In genomic region chr7:99142727-99143521, GRCh38 we compare ENCODE assay signal across 8 cellular contexts. TPM values are rescaled to one million over a fixed set of nuclear protein-coding genes. Genes with fewer than 3 reads are reported as not detected.
DNase-seq lines count a peak whose midpoint lies in the region; ATAC-seq and TF ChIP-seq lines count a peak whose summit lies in the region.

No MANE protein-coding gene starts in this region.

- peaks cover 35 to 57% (median 56%) of the 10 kb centered on the region in 4 donors for H3K4me1 ChIP-seq in esophagus muscularis mucosa
- peaks cover 12 to 16% of the 10 kb centered on the region in 2 donors for H3K4me1 ChIP-seq in mucosa of rectum (ENCODE audit: control insufficient read depth in 2 of 2, insufficient read depth in 2 of 2, low read length in 2 of 2)

- peak overlapping the region; percentile 80 to 99 (median 94) for H3K4me3 ChIP-seq in esophagus muscularis mucosa
- H3K4me3 ChIP-seq in mucosa of rectum (ENCODE audit: low read length in 2 of 2), result peak overlapping the region; percentile 69 to 95

- DNase-seq in G401 (ENCODE audit: low spot score) (peak; percentile 85), HuH-7 (ENCODE audit: low spot score) (peak; percentile 80), OCI-M1 (lab: John Stamatoyannopoulos, UW) (peak; percentile 92), esophagus muscularis mucosa (ENCODE audit: extremely low spot score) (peak; percentile 98)
- DNase-seq in activated T-cell treated with anti-CD3 and anti-CD28 coated beads, Interleukin-2, amount 50 U/mL, for 24 hours, result peak; percentile 87
- DNase-seq in stimulated activated CD8-positive, alpha-beta memory T cell treated with anti-CD3 and anti-CD28 coated beads, Interleukin-4, amount 100 ng/mL, for 1 hour (ENCODE audit: low read depth in 2 of 2, low spot score in 1 of 2), result peak; percentile 66 to 80

- intact Hi-C loops in esophagus muscularis mucosa (cut with DNase I), result loop anchor here (5.0 kb wide), 2 partner anchors 101 to 169 kb away; no protein-coding TSS in a partner anchor

- ATAC-seq in GM21390 (IDR thresholded peaks at IDR 0.05; ENCODE audit: unreplicated experiment), result no peak

- no peak for TF ChIP-seq EP300 in esophagus muscularis mucosa (IDR thresholded peaks at IDR 0.05)

- peak overlapping the region; percentile 74 for H3K4me3 Mint-ChIP-seq in activated T-cell treated with anti-CD3 and anti-CD28 coated beads, Interleukin-2, amount 50 U/mL, for 24 hours

- H3K27me3 ChIP-seq in esophagus muscularis mucosa (no peaks in the 10 kb centered on the region), mucosa of rectum (ENCODE audit: control insufficient read depth in 2 of 2, insufficient read depth in 2 of 2, low read length in 2 of 2) (no peaks in the 10 kb centered on the region)

- peak overlapping the region in 1 of 2 donors; percentile 30 for H3K9ac ChIP-seq in mucosa of rectum (ENCODE audit: low read depth in 1 of 2, low read length in 2 of 2)

- H3K9me3 ChIP-seq in esophagus muscularis mucosa (no peaks in the 10 kb centered on the region), mucosa of rectum (ENCODE audit: control insufficient read depth in 2 of 2, low read length in 2 of 2) (no peaks in the 10 kb centered on the region)

- H3K27ac ChIP-seq in esophagus muscularis mucosa (replicated peaks in 1 of 4) (peak overlapping the region; percentile 97 to 100 (median 99)), mucosa of rectum (ENCODE audit: low read depth in 2 of 2, low read length in 2 of 2) (peak overlapping the region; percentile 94 to 97)

- in situ Hi-C loops in G401 (cut with HindIII; ENCODE audit: low sequenced_read_pairs), result no loop called here

- no peaks in the 10 kb centered on the region for H3K36me3 ChIP-seq in esophagus muscularis mucosa
- no peaks in the 10 kb centered on the region for H3K36me3 ChIP-seq in mucosa of rectum (ENCODE audit: control insufficient read depth in 2 of 2, insufficient read depth in 2 of 2, low read length in 2 of 2)

- H3K27ac Mint-ChIP-seq in activated T-cell treated with anti-CD3 and anti-CD28 coated beads, Interleukin-2, amount 50 U/mL, for 24 hours, result peak overlapping the region; percentile 81

- peaks cover 51% of the 10 kb centered on the region for H3K4me1 Mint-ChIP-seq in activated T-cell treated with anti-CD3 and anti-CD28 coated beads, Interleukin-2, amount 50 U/mL, for 24 hours (ENCODE audit: low read depth)

- no peak for TF ChIP-seq CTCF in esophagus muscularis mucosa (IDR thresholded peaks at IDR 0.05)

- no peak for TF ChIP-seq POLR2A in esophagus muscularis mucosa (IDR thresholded peaks at IDR 0.05; ENCODE audit: low read depth)

- H3K9me3 Mint-ChIP-seq in activated T-cell treated with anti-CD3 and anti-CD28 coated beads, Interleukin-2, amount 50 U/mL, for 24 hours, result no peaks in the 10 kb centered on the region

- H3K36me3 Mint-ChIP-seq in activated T-cell treated with anti-CD3 and anti-CD28 coated beads, Interleukin-2, amount 50 U/mL, for 24 hours (ENCODE audit: low read depth), result peaks cover 12% of the 10 kb centered on the region

- WGBS in esophagus muscularis mucosa, result 12% methylated on average over 25 of the region's 33 CpGs

- H3K27me3 Mint-ChIP-seq in activated T-cell treated with anti-CD3 and anti-CD28 coated beads, Interleukin-2, amount 50 U/mL, for 24 hours, result peaks cover 5% of the 10 kb centered on the region

RNA-seq across cellular contexts. Expression of gene SMURF1, which starts 1.0 kb away (rescaled TPM):
- 16.7 and 23.0 TPM in 2 replicates for total RNA-seq in G401 (2014; rRNA removed; shearing (Covaris generic))
- 10 to 100 TPM; 19.1 to 27.4 (median 23.9) TPM for total RNA-seq in esophagus muscularis mucosa
